In the genomic region with DNA sequence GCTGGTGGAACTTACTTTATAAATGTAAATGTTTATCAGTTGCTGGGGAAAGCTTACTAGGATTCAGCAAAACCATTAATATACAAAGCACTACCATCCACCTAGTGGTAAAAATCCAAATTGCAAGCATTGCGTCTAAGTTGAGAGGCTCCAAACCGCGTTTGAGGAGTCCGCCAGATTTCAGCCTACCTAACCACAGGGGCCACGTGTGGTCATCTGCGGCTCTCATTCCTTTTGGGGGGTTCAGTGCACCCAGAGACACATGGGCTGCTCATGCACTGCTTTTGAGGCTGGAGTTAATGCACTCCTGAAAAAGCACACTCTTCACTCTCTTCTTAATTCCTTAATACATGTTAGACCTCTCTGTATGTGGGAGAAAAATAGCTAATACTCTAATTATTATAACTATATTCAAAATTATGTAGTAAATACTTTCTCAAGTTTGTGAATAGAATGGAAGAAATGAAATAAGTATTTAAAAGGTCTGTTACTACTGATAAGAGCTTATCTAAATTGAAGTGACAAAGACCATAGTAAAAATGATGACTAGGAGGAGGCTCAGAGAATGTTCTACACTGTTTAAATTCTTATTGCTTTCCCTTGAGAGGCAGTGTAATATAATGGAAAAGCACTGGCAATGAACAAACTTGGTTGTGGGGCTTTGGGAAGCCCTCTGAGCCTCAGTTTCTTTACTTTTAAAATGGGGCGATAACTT, we compare ENCODE assay signal across 8 cellular contexts. TPM values are rescaled to one million over a fixed set of nuclear protein-coding genes. Genes with fewer than 3 reads are reported as not detected.
A peak's percentile ranks its signal among the peaks of the same experiment; 100 is the strongest.
DNase-seq lines count a peak whose midpoint lies in the region; ATAC-seq and TF ChIP-seq lines count a peak whose summit lies in the region.

No MANE protein-coding gene starts in this region.

- H3K9me3 ChIP-seq in Panc1 (ENCODE audit: control insufficient read depth, insufficient read depth, low read depth, low read length) = no peaks in the 10 kb centered on the region
- peaks cover 0 to 4% (median 0%) of the 10 kb centered on the region in 11 donors for H3K9me3 ChIP-seq in heart right ventricle

- CTCF ChIA-PET in activated CD4-positive, alpha-beta T cell treated with anti-CD3 and anti-CD28 coated beads for 36 hours (lab: Charles Lee) = interaction anchor here (0.6 to 4.4 kb wide), 29 partner anchors 11 to 442 kb away, joined by 3 to 79 read pairs (median 5); a partner anchor contains a TSS
- CTCF ChIA-PET in Panc1 (lab: Charles Lee) = interaction anchor here (0.5 to 0.8 kb wide), 3 partner anchors 41 to 153 kb away, joined by 3 to 4 read pairs (median 3); no protein-coding TSS in a partner anchor

- DNase-seq in activated CD4-positive, alpha-beta T cell treated with anti-CD3 and anti-CD28 coated beads for 36 hours = peak; percentile 38
- no peak for DNase-seq in activated CD4-positive, alpha-beta T cell treated with anti-CD3 and anti-CD28 coated beads for 1 hour
- DNase-seq in HuH-7 (ENCODE audit: low spot score) (peak; percentile 66), Panc1 (ENCODE audit: low read depth, low spot score) (peak; percentile 84), heart right ventricle (peak in 1 of 2 donors; percentile 50), retina (peak; percentile 56)
- peak; percentile 45 for DNase-seq in activated naive CD8-positive, alpha-beta T cell treated with anti-CD3 and anti-CD28 coated beads, Interleukin-2, amount 10 ng/mL, durations not matched to agents 7 days and 5 days

- TF ChIP-seq CTCF in Panc1 (IDR thresholded peaks at IDR 0.05) (peak; percentile 90), heart right ventricle (IDR thresholded peaks at IDR 0.05) (peak; percentile 57 to 84 (median 77))

- no peaks in the 10 kb centered on the region for H3K9me3 Mint-ChIP-seq in activated CD4-positive, alpha-beta T cell treated with anti-CD3 and anti-CD28 coated beads for 36 hours (ENCODE audit: low read depth)
- H3K9me3 Mint-ChIP-seq in activated naive CD8-positive, alpha-beta T cell treated with anti-CD3 and anti-CD28 coated beads, Interleukin-2, amount 10 ng/mL, durations not matched to agents 7 days and 5 days = no peaks in the 10 kb centered on the region

- no peak overlapping the region for H3K27ac ChIP-seq in Panc1 (ENCODE audit: low read length)
- no peak overlapping the region for H3K27ac ChIP-seq in heart right ventricle

- H3K4me1 ChIP-seq in Panc1 (ENCODE audit: control insufficient read depth, insufficient read depth, low read length) = peaks cover 7% of the 10 kb centered on the region; the same call in 1 of the 2 replicates
- peaks cover 0 to 14% (median 0%) of the 10 kb centered on the region in 9 donors for H3K4me1 ChIP-seq in heart right ventricle

- no peak overlapping the region for H3K4me3 Mint-ChIP-seq in activated CD4-positive, alpha-beta T cell treated with anti-CD3 and anti-CD28 coated beads for 36 hours
- H3K4me3 Mint-ChIP-seq in activated naive CD8-positive, alpha-beta T cell treated with anti-CD3 and anti-CD28 coated beads, Interleukin-2, amount 10 ng/mL, durations not matched to agents 7 days and 5 days = no peak overlapping the region

- WGBS in heart right ventricle, 2 donors = 14% methylated on average over 7 of the region's 7 CpGs

- H3K4me1 Mint-ChIP-seq in activated CD4-positive, alpha-beta T cell treated with anti-CD3 and anti-CD28 coated beads for 36 hours = peaks cover 33% of the 10 kb centered on the region
- H3K4me1 Mint-ChIP-seq in activated naive CD8-positive, alpha-beta T cell treated with anti-CD3 and anti-CD28 coated beads, Interleukin-2, amount 10 ng/mL, durations not matched to agents 7 days and 5 days = peaks cover 14% of the 10 kb centered on the region

- no TSS peak for BruUV-seq in Panc1 (replicated peaks; lab: Mats Ljungman, UMichigan)

- POLR2A ChIA-PET in activated CD4-positive, alpha-beta T cell treated with anti-CD3 and anti-CD28 coated beads for 36 hours (lab: Charles Lee) = interaction anchor here (0.7 to 1.5 kb wide), 6 partner anchors 19 to 111 kb away, joined by 3 to 14 read pairs (median 5); a partner anchor contains a TSS
- POLR2A ChIA-PET in Panc1 (lab: Charles Lee) = no interaction called here
- POLR2A ChIA-PET in activated naive CD8-positive, alpha-beta T cell treated with anti-CD3 and anti-CD28 coated beads, Interleukin-2, amount 10 ng/mL, durations not matched to agents 7 days and 5 days (lab: Charles Lee) = interaction anchor here (1.6 kb wide), 1 partner anchor 41 kb away, joined by 5 read pairs; no protein-coding TSS in a partner anchor

- H3K36me3 ChIP-seq in Panc1 (ENCODE audit: control insufficient read depth, insufficient read depth, low read length) (no peaks in the 10 kb centered on the region), heart right ventricle (no peaks in the 10 kb centered on the region)

- peak overlapping the region in 1 of 2 experiments; percentile 12; a peak in 1 of 4 replicates for H3K4me3 ChIP-seq in Panc1 (ENCODE audit: low read depth in 2 of 2, low read length in 2 of 2)
- H3K4me3 ChIP-seq in heart right ventricle = no peak overlapping the region

- no peak for ATAC-seq in activated CD4-positive, alpha-beta T cell treated with anti-CD3 and anti-CD28 coated beads for 36 hours
- ATAC-seq in Panc1 (peak; percentile 87), heart right ventricle (peak in 7 of 8 donors; percentile 45 to 79 (median 54)), HG03135 (IDR thresholded peaks at IDR 0.05; ENCODE audit: unreplicated experiment) (no peak)
- no peak for ATAC-seq in activated naive CD8-positive, alpha-beta T cell treated with anti-CD3 and anti-CD28 coated beads, Interleukin-2, amount 10 ng/mL, durations not matched to agents 7 days and 5 days (ENCODE audit: low read depth)

- intact Hi-C loops in activated CD4-positive, alpha-beta T cell treated with anti-CD3 and anti-CD28 coated beads for 36 hours (cut with DNase I, micrococcal nuclease) = loop anchor here (1.0 to 10.0 kb wide), 7 partner anchors 41 to 1261 kb away; a partner anchor contains a TSS
- intact Hi-C loops in Panc1 (cut with micrococcal nuclease; ENCODE audit: unreplicated experiment) = no loop called here
- intact Hi-C loops in heart right ventricle (cut with DNase I) = loop anchor here in 6 of 10 donors (2.0 to 10.0 kb wide), 4 partner anchors 84 to 123 kb away; no protein-coding TSS in a partner anchor

- no peaks in the 10 kb centered on the region for H3K36me3 Mint-ChIP-seq in activated CD4-positive, alpha-beta T cell treated with anti-CD3 and anti-CD28 coated beads for 36 hours (ENCODE audit: low read depth)
- no peaks in the 10 kb centered on the region for H3K36me3 Mint-ChIP-seq in activated naive CD8-positive, alpha-beta T cell treated with anti-CD3 and anti-CD28 coated beads, Interleukin-2, amount 10 ng/mL, durations not matched to agents 7 days and 5 days

- no peak overlapping the region for H3K27ac Mint-ChIP-seq in activated CD4-positive, alpha-beta T cell treated with anti-CD3 and anti-CD28 coated beads for 36 hours
- no peak overlapping the region for H3K27ac Mint-ChIP-seq in activated naive CD8-positive, alpha-beta T cell treated with anti-CD3 and anti-CD28 coated beads, Interleukin-2, amount 10 ng/mL, durations not matched to agents 7 days and 5 days

- H3K27me3 Mint-ChIP-seq in activated CD4-positive, alpha-beta T cell treated with anti-CD3 and anti-CD28 coated beads for 36 hours = peaks cover 49% of the 10 kb centered on the region
- H3K27me3 Mint-ChIP-seq in activated naive CD8-positive, alpha-beta T cell treated with anti-CD3 and anti-CD28 coated beads, Interleukin-2, amount 10 ng/mL, durations not matched to agents 7 days and 5 days = peaks cover 27% of the 10 kb centered on the region

- in situ Hi-C loops in Panc1 (cut with HindIII; ENCODE audit: low pct_unique_long_range_greater_than_20kb, low sequenced_read_pairs) = no loop called here

- H3K27me3 ChIP-seq in Panc1 (ENCODE audit: control insufficient read depth, insufficient read depth, low read length) (no peaks in the 10 kb centered on the region), heart right ventricle (peaks cover 0 to 7% (median 0%) of the 10 kb centered on the region in 7 donors)

RNA-seq across cellular contexts. Expression of a gene that starts 41.4 kb away (rescaled TPM):
- not detected for total RNA-seq in activated CD4-positive, alpha-beta T cell treated with anti-CD3 and anti-CD28 coated beads for 36 hours
- total RNA-seq in Panc1 (2021; ENCODE audit: unreplicated experiment) (not detected), heart right ventricle (not detected)
- polyA plus RNA-seq in Panc1 (2012; ENCODE audit: insufficient read length) = not detected
- total RNA-seq in activated naive CD8-positive, alpha-beta T cell treated with anti-CD3 and anti-CD28 coated beads, Interleukin-2, amount 10 ng/mL, durations not matched to agents 7 days and 5 days = not detected
- not detected for polyA plus RNA-seq in heart right ventricle

RNA-seq across cellular contexts. Expression of a gene that starts 41.4 kb away (rescaled TPM):
- total RNA-seq in activated CD4-positive, alpha-beta T cell treated with anti-CD3 and anti-CD28 coated beads for 36 hours = 1 to 10 TPM; 7.1 to 9.2 TPM
- total RNA-seq in Panc1 (2021; ENCODE audit: unreplicated experiment) (35.2 TPM), heart right ventricle (10 to 100 TPM in 1 of 10 donors, 1 to 10 TPM in 9; 4.6 to 10.9 (median 6.7) TPM)
- polyA plus RNA-seq in Panc1 (2012; ENCODE audit: insufficient read length) = 23.6 TPM
- 10 to 100 TPM; 16.8 to 17.7 TPM for total RNA-seq in activated naive CD8-positive, alpha-beta T cell treated with anti-CD3 and anti-CD28 coated beads, Interleukin-2, amount 10 ng/mL, durations not matched to agents 7 days and 5 days
- 1 to 10 TPM; 4.0 to 6.3 TPM for polyA plus RNA-seq in heart right ventricle

Comparison
In these comparisons a context has a peak if more than half of its experiments do, and no peak if none do; other contexts are left out.
1. ATAC-seq: peak in Panc1 (single experiment) and heart right ventricle (7 of 8); none in activated CD4-positive, alpha-beta T cell treated with anti-CD3 and anti-CD28 coated beads for 36 hours (single experiment), activated naive CD8-positive, alpha-beta T cell treated with anti-CD3 and anti-CD28 coated beads, Interleukin-2, amount 10 ng/mL, durations not matched to agents 7 days and 5 days (single experiment) and HG03135 (single experiment).